ENCODE assay signal across 1 cellular context in genomic region chr2:188298937-188299371, GRCh38.
A peak's percentile ranks its signal among the peaks of the same experiment; 100 is the strongest.
TF ChIP-seq lines count a peak whose summit lies in the region.
"Not testable (repeated sequence)": the region's sequence is repeated elsewhere in the genome, so short reads cannot be mapped to it uniquely, and the experiment has no call there.

No MANE protein-coding gene starts in this region.

TF ChIP-seq in K562, 482 proteins besides CTCF, POLR2A, EP300 and RAD21 (continued from another document):
- TF ChIP-seq ZNF318 (IDR thresholded peaks at IDR 0.05; ENCODE audit: borderline replicate concordance in 1 of 2, low read depth in 1 of 2) (peak in 1 of 2 experiments; percentile 81; a peak in 2 of 4 replicates), TOE1 (IDR thresholded peaks at IDR 0.05; ENCODE audit: borderline replicate concordance) (peak; percentile 67; the same call in 1 of the 2 replicates), CC2D1A (IDR thresholded peaks at IDR 0.05) (peak; percentile 77), TRIM24 (IDR thresholded peaks at IDR 0.05) (peak; percentile 83 to 89), TAF9B (IDR thresholded peaks at IDR 0.05; ENCODE audit: partially characterized antibody) (peak; percentile 80), FOSL1 (tag; conservative IDR thresholded peaks at IDR 0.05) (peak; percentile 84), CBFA2T3 (IDR thresholded peaks at IDR 0.05) (peak; percentile 40; the same call in 1 of the 2 replicates), CBFA2T2 (conservative IDR thresholded peaks at IDR 0.05) (peak; percentile 60; the same call in 1 of the 2 replicates), ARID1B (IDR thresholded peaks at IDR 0.05) (0 out of 2 replicates have a peak, but pooled peaks have one; percentile 33), C11orf30 (IDR thresholded peaks at IDR 0.05; ENCODE audit: low read depth) (peak; percentile 68), ZNF316 (IDR thresholded peaks at IDR 0.05) (peak; percentile 61; the same call in 1 of the 2 replicates), NFE2 (IDR thresholded peaks at IDR 0.05; ENCODE audit: low read depth) (peak; percentile 48), JUN (IDR thresholded peaks at IDR 0.05; ENCODE audit: borderline replicate concordance, low read depth, low read length) (0 out of 2 replicates have a peak, but pooled peaks have one; percentile 45), SMARCE1 (IDR thresholded peaks at IDR 0.05) (peak; percentile 43; the same call in 1 of the 2 replicates), RAD51 (IDR thresholded peaks at IDR 0.05; ENCODE audit: borderline replicate concordance, low read depth) (peak; percentile 58)
- TF ChIP-seq, protein P1, sequence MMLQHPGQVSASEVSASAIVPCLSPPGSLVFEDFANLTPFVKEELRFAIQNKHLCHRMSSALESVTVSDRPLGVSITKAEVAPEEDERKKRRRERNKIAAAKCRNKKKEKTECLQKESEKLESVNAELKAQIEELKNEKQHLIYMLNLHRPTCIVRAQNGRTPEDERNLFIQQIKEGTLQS (IDR thresholded peaks at IDR 0.05), result peak; percentile 88
- TF ChIP-seq, protein P1 (CRISPR knock-in tag; conservative IDR thresholded peaks at IDR 0.05), result not testable (repeated sequence)
- TF ChIP-seq TOE1 (CRISPR knock-in tag; IDR thresholded peaks at IDR 0.05; ENCODE audit: borderline replicate concordance, low read depth); JUN (CRISPR knock-in tag; IDR thresholded peaks at IDR 0.05; ENCODE audit: borderline replicate concordance): not testable (repeated sequence)
- TF ChIP-seq, protein P2, sequence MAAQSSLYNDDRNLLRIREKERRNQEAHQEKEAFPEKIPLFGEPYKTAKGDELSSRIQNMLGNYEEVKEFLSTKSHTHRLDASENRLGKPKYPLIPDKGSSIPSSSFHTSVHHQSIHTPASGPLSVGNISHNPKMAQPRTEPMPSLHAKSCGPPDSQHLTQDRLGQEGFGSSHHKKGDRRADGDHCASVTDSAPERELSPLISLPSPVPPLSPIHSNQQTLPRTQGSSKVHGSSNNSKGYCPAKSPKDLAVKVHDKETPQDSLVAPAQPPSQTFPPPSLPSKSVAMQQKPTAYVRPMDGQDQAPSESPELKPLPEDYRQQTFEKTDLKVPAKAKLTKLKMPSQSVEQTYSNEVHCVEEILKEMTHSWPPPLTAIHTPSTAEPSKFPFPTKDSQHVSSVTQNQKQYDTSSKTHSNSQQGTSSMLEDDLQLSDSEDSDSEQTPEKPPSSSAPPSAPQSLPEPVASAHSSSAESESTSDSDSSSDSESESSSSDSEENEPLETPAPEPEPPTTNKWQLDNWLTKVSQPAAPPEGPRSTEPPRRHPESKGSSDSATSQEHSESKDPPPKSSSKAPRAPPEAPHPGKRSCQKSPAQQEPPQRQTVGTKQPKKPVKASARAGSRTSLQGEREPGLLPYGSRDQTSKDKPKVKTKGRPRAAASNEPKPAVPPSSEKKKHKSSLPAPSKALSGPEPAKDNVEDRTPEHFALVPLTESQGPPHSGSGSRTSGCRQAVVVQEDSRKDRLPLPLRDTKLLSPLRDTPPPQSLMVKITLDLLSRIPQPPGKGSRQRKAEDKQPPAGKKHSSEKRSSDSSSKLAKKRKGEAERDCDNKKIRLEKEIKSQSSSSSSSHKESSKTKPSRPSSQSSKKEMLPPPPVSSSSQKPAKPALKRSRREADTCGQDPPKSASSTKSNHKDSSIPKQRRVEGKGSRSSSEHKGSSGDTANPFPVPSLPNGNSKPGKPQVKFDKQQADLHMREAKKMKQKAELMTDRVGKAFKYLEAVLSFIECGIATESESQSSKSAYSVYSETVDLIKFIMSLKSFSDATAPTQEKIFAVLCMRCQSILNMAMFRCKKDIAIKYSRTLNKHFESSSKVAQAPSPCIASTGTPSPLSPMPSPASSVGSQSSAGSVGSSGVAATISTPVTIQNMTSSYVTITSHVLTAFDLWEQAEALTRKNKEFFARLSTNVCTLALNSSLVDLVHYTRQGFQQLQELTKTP (IDR thresholded peaks at IDR 0.05; ENCODE audit: low read depth in 1 of 2, partially characterized antibody in 2 of 2), result peak in 1 of 2 experiments; percentile 68
- TF ChIP-seq, protein P3, sequence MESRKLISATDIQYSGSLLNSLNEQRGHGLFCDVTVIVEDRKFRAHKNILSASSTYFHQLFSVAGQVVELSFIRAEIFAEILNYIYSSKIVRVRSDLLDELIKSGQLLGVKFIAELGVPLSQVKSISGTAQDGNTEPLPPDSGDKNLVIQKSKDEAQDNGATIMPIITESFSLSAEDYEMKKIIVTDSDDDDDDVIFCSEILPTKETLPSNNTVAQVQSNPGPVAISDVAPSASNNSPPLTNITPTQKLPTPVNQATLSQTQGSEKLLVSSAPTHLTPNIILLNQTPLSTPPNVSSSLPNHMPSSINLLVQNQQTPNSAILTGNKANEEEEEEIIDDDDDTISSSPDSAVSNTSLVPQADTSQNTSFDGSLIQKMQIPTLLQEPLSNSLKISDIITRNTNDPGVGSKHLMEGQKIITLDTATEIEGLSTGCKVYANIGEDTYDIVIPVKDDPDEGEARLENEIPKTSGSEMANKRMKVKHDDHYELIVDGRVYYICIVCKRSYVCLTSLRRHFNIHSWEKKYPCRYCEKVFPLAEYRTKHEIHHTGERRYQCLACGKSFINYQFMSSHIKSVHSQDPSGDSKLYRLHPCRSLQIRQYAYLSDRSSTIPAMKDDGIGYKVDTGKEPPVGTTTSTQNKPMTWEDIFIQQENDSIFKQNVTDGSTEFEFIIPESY (CRISPR knock-in tag; IDR thresholded peaks at IDR 0.05), result peak; percentile 68; the same call in 1 of the 2 replicates
- TF ChIP-seq, protein P4, sequence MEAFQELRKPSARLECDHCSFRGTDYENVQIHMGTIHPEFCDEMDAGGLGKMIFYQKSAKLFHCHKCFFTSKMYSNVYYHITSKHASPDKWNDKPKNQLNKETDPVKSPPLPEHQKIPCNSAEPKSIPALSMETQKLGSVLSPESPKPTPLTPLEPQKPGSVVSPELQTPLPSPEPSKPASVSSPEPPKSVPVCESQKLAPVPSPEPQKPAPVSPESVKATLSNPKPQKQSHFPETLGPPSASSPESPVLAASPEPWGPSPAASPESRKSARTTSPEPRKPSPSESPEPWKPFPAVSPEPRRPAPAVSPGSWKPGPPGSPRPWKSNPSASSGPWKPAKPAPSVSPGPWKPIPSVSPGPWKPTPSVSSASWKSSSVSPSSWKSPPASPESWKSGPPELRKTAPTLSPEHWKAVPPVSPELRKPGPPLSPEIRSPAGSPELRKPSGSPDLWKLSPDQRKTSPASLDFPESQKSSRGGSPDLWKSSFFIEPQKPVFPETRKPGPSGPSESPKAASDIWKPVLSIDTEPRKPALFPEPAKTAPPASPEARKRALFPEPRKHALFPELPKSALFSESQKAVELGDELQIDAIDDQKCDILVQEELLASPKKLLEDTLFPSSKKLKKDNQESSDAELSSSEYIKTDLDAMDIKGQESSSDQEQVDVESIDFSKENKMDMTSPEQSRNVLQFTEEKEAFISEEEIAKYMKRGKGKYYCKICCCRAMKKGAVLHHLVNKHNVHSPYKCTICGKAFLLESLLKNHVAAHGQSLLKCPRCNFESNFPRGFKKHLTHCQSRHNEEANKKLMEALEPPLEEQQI (IDR thresholded peaks at IDR 0.05), result peak; percentile 91
